In the genomic region with DNA sequence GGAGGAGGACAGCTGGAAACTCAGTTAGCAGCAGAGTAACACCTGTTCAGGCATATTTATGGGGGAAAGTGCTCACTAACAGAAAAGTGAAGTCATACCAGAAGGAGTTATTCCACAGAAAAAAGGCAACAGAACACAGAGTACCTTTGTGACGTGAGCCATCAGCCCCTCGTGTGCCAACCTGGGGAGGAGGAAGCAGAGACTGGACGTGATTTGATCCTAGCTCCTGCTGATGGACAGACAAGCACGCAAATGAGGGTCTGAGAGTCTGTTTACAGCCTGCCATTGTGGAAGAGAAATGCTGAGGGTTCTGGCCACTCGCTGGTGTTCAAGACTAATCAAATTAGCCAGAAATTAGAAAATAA, we compare ENCODE assay signal across 11 cellular contexts.
DNase-seq lines count a peak whose midpoint lies in the region; ATAC-seq and TF ChIP-seq lines count a peak whose summit lies in the region.
"Had no signal": no experiment of that assay in that cellular context is flagged by ENCODE, and none has a peak within 500 bp of the region (broad histone marks: within the 10 kb centered on the region; RNA-seq: fewer than 3 reads in every experiment).

No MANE protein-coding gene starts in this region.

- H3K4me2 ChIP-seq in OCI-LY7 (ENCODE audit: low read length) = no peak overlapping the region

- POLR2A ChIA-PET in OCI-LY7 (lab: Charles Lee) = no interaction called here

- H3K27me3 ChIP-seq in right lobe of liver = no peaks in the 10 kb centered on the region
- no peaks in the 10 kb centered on the region for H3K27me3 ChIP-seq in stomach smooth muscle (ENCODE audit: control insufficient read depth in 1 of 2, insufficient read depth in 2 of 2, low read length in 2 of 2)

- H3K79me2 ChIP-seq in OCI-LY7 (ENCODE audit: insufficient read depth, low read depth, low read length) = no peaks in the 10 kb centered on the region

- H3K4me1 ChIP-seq in right lobe of liver (no peaks in the 10 kb centered on the region), stomach smooth muscle (ENCODE audit: control insufficient read depth, insufficient read depth, low read length) (peaks cover 9% of the 10 kb centered on the region), OCI-LY7 (ENCODE audit: insufficient read depth, low read length, poor library complexity, severe bottlenecking) (no peaks in the 10 kb centered on the region)

- H3K9ac ChIP-seq in stomach smooth muscle (ENCODE audit: low read length in 2 of 2) = peak overlapping the region in 1 of 2 donors; percentile 6

- peak; percentile 16 for ATAC-seq in HG02938 (IDR thresholded peaks at IDR 0.05; ENCODE audit: unreplicated experiment)
- ATAC-seq in right lobe of liver = no peak
- ATAC-seq in HG02840 (IDR thresholded peaks at IDR 0.05; ENCODE audit: low FRiP score, unreplicated experiment) = no peak
- ATAC-seq in GM21529 (IDR thresholded peaks at IDR 0.05; ENCODE audit: unreplicated experiment) = no peak

- CTCF ChIA-PET in OCI-LY7 (lab: Charles Lee; ENCODE audit: unreplicated experiment) = no interaction called here

- peaks cover 0 to 8% (median 0%) of the 10 kb centered on the region in 5 experiments for H3K9me3 Mint-ChIP-seq in brain

- BruUV-seq in OCI-LY7 (replicated peaks; lab: Mats Ljungman, UMichigan) = no TSS peak

- peaks cover 14% of the 10 kb centered on the region for H3K36me3 Mint-ChIP-seq in brain

- H3K4me3 ChIP-seq in right lobe of liver (no peak overlapping the region), stomach smooth muscle (ENCODE audit: low read length in 2 of 2) (peak overlapping the region; percentile 18 to 50), OCI-LY7 (ENCODE audit: low read depth, low read length, poor library complexity, severe bottlenecking) (no peak overlapping the region)

- TF ChIP-seq CTCF in brain (conservative IDR thresholded peaks at IDR 0.05) = no peak
- no peak for TF ChIP-seq CTCF in right lobe of liver (IDR thresholded peaks at IDR 0.05)
- no peak for TF ChIP-seq CTCF in OCI-LY7 (conservative IDR thresholded peaks at IDR 0.05; ENCODE audit: low read length)

- H2AFZ ChIP-seq in OCI-LY7 (ENCODE audit: low read length) = no peak overlapping the region

- H3K27ac ChIP-seq in right lobe of liver = peak overlapping the region in 2 of 3 donors; percentile 19 to 31
- peak overlapping the region; percentile 32 for H3K27ac ChIP-seq in stomach smooth muscle (ENCODE audit: low read length)
- no peak overlapping the region for H3K27ac ChIP-seq in OCI-LY7 (ENCODE audit: low read depth, low read length, poor library complexity, severe bottlenecking)

- no peaks in the 10 kb centered on the region for H4K20me1 ChIP-seq in OCI-LY7 (ENCODE audit: insufficient read depth, low read length)

- H3K36me3 ChIP-seq in right lobe of liver = no peaks in the 10 kb centered on the region
- H3K36me3 ChIP-seq in stomach smooth muscle (ENCODE audit: control insufficient read depth in 2 of 2, insufficient read depth in 2 of 2, low read length in 2 of 2) = no peaks in the 10 kb centered on the region
- H3K36me3 ChIP-seq in OCI-LY7 (ENCODE audit: insufficient read depth, low read length) = no peaks in the 10 kb centered on the region

- H3K9me3 ChIP-seq in right lobe of liver (no peaks in the 10 kb centered on the region), stomach smooth muscle (ENCODE audit: control insufficient read depth in 2 of 2, low read length in 2 of 2) (no peaks in the 10 kb centered on the region), OCI-LY7 (ENCODE audit: low read length) (no peaks in the 10 kb centered on the region)

- peak overlapping the region in 4 of 5 experiments; percentile 9 to 77 (median 49) for H3K4me3 Mint-ChIP-seq in brain

- no peaks in the 10 kb centered on the region for H3K9me2 ChIP-seq in OCI-LY7 (ENCODE audit: insufficient read depth, low read length)

- TF ChIP-seq POLR2A in right lobe of liver (IDR thresholded peaks at IDR 0.05) = no peak

- peak overlapping the region; percentile 40 to 95 (median 92) for H3K27ac Mint-ChIP-seq in brain

- 23% methylated on average over 5 of the region's 5 CpGs for WGBS in right lobe of liver (ENCODE audit: insufficient coverage, low coverage, low lambda C conversion rate, missing lambda C conversion rate)

- DNase-seq in right lobe of liver (no peak), NCI-H2227 (lab: John Stamatoyannopoulos, UW; ENCODE audit: unreplicated experiment) (no peak), OCI-LY7 (ENCODE audit: low spot score) (no peak)
- DNase-seq: Calu3; stimulated activated CD4-positive, alpha-beta T cell treated with anti-CD3 and anti-CD28 coated beads, Interleukin-2, amount 100 ng/mL, for 48 hours; T-helper 9 cell had no signal

- H3K4me1 Mint-ChIP-seq in brain = peaks cover 61% of the 10 kb centered on the region

- no peaks in the 10 kb centered on the region for H3K27me3 Mint-ChIP-seq in brain

- intact Hi-C loops in right lobe of liver (cut with DNase I) = no loop called here
- intact Hi-C loops in OCI-LY7 (cut with micrococcal nuclease; ENCODE audit: unreplicated experiment) = no loop called here

Comparison
In these comparisons a context has a peak if more than half of its experiments do, and no peak if none do; other contexts are left out.
1. H3K4me3 ChIP-seq: peak in stomach smooth muscle (2 of 2); none in right lobe of liver (0 of 3) and OCI-LY7 (single experiment).